Comparison of ENCODE assay signal across 11 cellular contexts in genomic region chr3:45676248-45677044, GRCh38. TPM values are rescaled to one million over a fixed set of nuclear protein-coding genes. Genes with fewer than 3 reads are reported as not detected.
DNase-seq lines count a peak whose midpoint lies in the region; ATAC-seq, FAIRE-seq and TF ChIP-seq lines count a peak whose summit lies in the region.
"Had no signal": no experiment of that assay in that cellular context is flagged by ENCODE, and none has a peak within 500 bp of the region (broad histone marks: within the 10 kb centered on the region; RNA-seq: fewer than 3 reads in every experiment).

No MANE protein-coding gene starts in this region.

- intact Hi-C loops in upper lobe of right lung (cut with DNase I) = no loop called here

- H3K27me3 ChIP-seq in bronchial epithelial cell (ENCODE audit: control insufficient read depth, insufficient read depth, low read length) = no peaks in the 10 kb centered on the region
- no peaks in the 10 kb centered on the region for H3K27me3 ChIP-seq in upper lobe of right lung
- H3K27me3 ChIP-seq: pancreas had no signal

- peak; percentile 37 for DNase-seq in activated naive CD4-positive, alpha-beta T cell treated with anti-CD3 and anti-CD28 coated beads, Interleukin-2, amount 10 ng/mL, durations not matched to agents 7 days and 5 days
- DNase-seq in activated naive CD4-positive, alpha-beta T cell treated with Interleukin-2 at 50 U/mL for 16 hours = no peak
- DNase-seq in bronchial epithelial cell (ENCODE audit: low read depth) (no peak), mesothelial cell of epicardium (ENCODE audit: low spot score in 2 of 2, unreplicated experiment in 2 of 2) (no peak), upper lobe of right lung (no peak), iPS-NIHi11 (ENCODE audit: low spot score) (no peak), amygdala (lab: John Stamatoyannopoulos, UW) (no peak)
- DNase-seq in activated CD4-positive, CD25-positive, alpha-beta regulatory T cell treated with anti-CD3 and anti-CD28 coated beads, Interleukin-2, amount 50 U/mL, for 72 hours = no peak
- DNase-seq: NCI-H2081 treated with DMSO at 0.1 percent for 48 hours, pancreas had no signal

- H3K4me1 ChIP-seq in upper lobe of right lung = peaks cover 23% of the 10 kb centered on the region
- H3K4me1 ChIP-seq: pancreas had no signal

- H3K27ac Mint-ChIP-seq in activated naive CD4-positive, alpha-beta T cell treated with anti-CD3 and anti-CD28 coated beads, Interleukin-2, amount 10 ng/mL, durations not matched to agents 7 days and 5 days = peak overlapping the region; percentile 96
- H3K27ac Mint-ChIP-seq in mesothelial cell of epicardium = peak overlapping the region; percentile 21

- no peak for FAIRE-seq in bronchial epithelial cell (lab: Jason Lieb, UNC)
- FAIRE-seq: endometrium, pancreas had no signal

- H3K9me3 ChIP-seq in upper lobe of right lung = no peaks in the 10 kb centered on the region
- H3K9me3 ChIP-seq: pancreas had no signal

- TF ChIP-seq CTCF in bronchial epithelial cell (IDR thresholded peaks at IDR 0.05; ENCODE audit: insufficient read depth, low read length, severe bottlenecking) (peak; percentile 8), mesothelial cell of epicardium (IDR thresholded peaks at IDR 0.05; ENCODE audit: unreplicated experiment) (no peak), upper lobe of right lung (IDR thresholded peaks at IDR 0.05) (no peak)

- peak overlapping the region; percentile 80 for H3K27ac ChIP-seq in upper lobe of right lung
- H3K27ac ChIP-seq: pancreas had no signal

- H3K27me3 Mint-ChIP-seq in activated naive CD4-positive, alpha-beta T cell treated with anti-CD3 and anti-CD28 coated beads, Interleukin-2, amount 10 ng/mL, durations not matched to agents 7 days and 5 days = no peaks in the 10 kb centered on the region
- H3K27me3 Mint-ChIP-seq in mesothelial cell of epicardium (ENCODE audit: low read depth) = no peaks in the 10 kb centered on the region

- ATAC-seq in upper lobe of right lung = peak; percentile 32

- H3K36me3 Mint-ChIP-seq in activated naive CD4-positive, alpha-beta T cell treated with anti-CD3 and anti-CD28 coated beads, Interleukin-2, amount 10 ng/mL, durations not matched to agents 7 days and 5 days = peaks cover 74% of the 10 kb centered on the region
- peaks cover 22% of the 10 kb centered on the region for H3K36me3 Mint-ChIP-seq in mesothelial cell of epicardium

- CTCF ChIA-PET in activated naive CD4-positive, alpha-beta T cell treated with anti-CD3 and anti-CD28 coated beads, Interleukin-2, amount 10 ng/mL, durations not matched to agents 7 days and 5 days (lab: Charles Lee) = interaction anchor here (0.9 to 1.2 kb wide), 3 partner anchors 9 to 16 kb away, joined by 3 to 7 read pairs (median 4); no protein-coding TSS in a partner anchor

- no peak overlapping the region for H3K4me3 ChIP-seq in bronchial epithelial cell (ENCODE audit: low read depth, low read length)
- H3K4me3 ChIP-seq in upper lobe of right lung = no peak overlapping the region
- H3K4me3 ChIP-seq: pancreas had no signal

- H3K9me3 Mint-ChIP-seq in activated naive CD4-positive, alpha-beta T cell treated with anti-CD3 and anti-CD28 coated beads, Interleukin-2, amount 10 ng/mL, durations not matched to agents 7 days and 5 days = no peaks in the 10 kb centered on the region
- no peaks in the 10 kb centered on the region for H3K9me3 Mint-ChIP-seq in mesothelial cell of epicardium

- H3K4me1 Mint-ChIP-seq in activated naive CD4-positive, alpha-beta T cell treated with anti-CD3 and anti-CD28 coated beads, Interleukin-2, amount 10 ng/mL, durations not matched to agents 7 days and 5 days = peaks cover 42% of the 10 kb centered on the region
- H3K4me1 Mint-ChIP-seq in mesothelial cell of epicardium = peaks cover 15% of the 10 kb centered on the region

- peak overlapping the region; percentile 55 for H3K4me3 Mint-ChIP-seq in activated naive CD4-positive, alpha-beta T cell treated with anti-CD3 and anti-CD28 coated beads, Interleukin-2, amount 10 ng/mL, durations not matched to agents 7 days and 5 days
- no peak overlapping the region for H3K4me3 Mint-ChIP-seq in mesothelial cell of epicardium

- H3K36me3 ChIP-seq in bronchial epithelial cell (ENCODE audit: control insufficient read depth, insufficient read depth, low read length) (peaks cover 10% of the 10 kb centered on the region), upper lobe of right lung (peaks cover 61% of the 10 kb centered on the region)

RNA-seq across cellular contexts. Expression of gene SACM1L, which starts 12.8 kb away (rescaled TPM):
- 26.6 and 30.6 TPM in 2 replicates for total RNA-seq in bronchial epithelial cell
- 50.5 to 54.6 TPM (median 51.8 TPM) in 3 replicates for total RNA-seq in mesothelial cell of epicardium
- total RNA-seq in upper lobe of right lung = 77.1 TPM
